ENCODE assay signal across 8 cellular contexts in the genomic region with DNA sequence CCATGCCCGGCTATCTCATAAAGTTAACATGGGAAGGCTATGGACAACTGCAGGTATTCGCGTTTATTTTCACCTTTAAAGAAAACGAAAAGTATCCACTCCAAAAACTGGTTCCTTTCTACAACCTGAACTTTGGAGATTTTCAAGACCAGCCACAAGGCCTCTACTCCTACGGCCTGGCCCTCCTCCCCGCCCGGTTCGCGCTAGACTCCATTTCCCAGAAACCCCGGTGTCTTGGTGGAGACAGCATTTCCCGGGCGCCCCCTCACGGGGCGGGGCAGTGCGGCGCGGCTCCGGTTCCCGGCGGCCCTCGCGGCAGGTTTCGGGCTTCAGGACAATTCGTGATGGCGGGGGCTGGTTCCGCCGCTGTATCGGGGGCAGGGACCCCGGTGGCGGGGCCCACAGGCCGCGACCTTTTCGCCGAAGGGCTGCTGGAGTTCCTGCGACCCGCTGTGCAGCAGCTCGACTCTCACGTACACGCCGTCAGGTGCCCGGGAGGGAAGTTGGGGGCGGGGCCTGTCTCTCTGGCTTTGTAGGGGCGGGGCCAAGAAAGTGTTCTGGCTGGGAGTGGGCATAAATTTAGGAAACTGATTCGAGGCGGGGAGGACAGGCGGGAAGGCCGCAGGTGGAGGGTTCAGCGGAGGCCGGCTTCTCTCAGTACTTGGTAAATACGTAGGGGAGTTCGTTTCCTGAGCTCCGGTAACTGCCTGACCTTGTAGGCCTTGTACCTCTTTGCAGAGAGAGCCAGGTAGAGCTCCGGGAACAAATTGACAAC. TPM values are rescaled to one million over a fixed set of nuclear protein-coding genes. Genes with fewer than 3 reads are reported as not detected.
DNase-seq lines count a peak whose midpoint lies in the region; ATAC-seq and TF ChIP-seq lines count a peak whose summit lies in the region.

A gene with protein sequence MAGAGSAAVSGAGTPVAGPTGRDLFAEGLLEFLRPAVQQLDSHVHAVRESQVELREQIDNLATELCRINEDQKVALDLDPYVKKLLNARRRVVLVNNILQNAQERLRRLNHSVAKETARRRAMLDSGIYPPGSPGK (plus strand): TSS at position 304 of the 775 bp plus-strand sequence. CDS start 41 bp downstream, at position 345.

- H3K4me3 ChIP-seq in BLaER1 treated with 17β-estradiol and CSF1 and Interleukin-3, amounts not matched to agents 10 nM and 100 nM = peak within 1 kb of the TSS; percentile 70 to 96 (median 79)
- H3K4me3 ChIP-seq in coronary artery = peak within 1 kb of the TSS; percentile 78

- peaks cover 17 to 34% (median 28%) of the 10 kb centered on the region in 10 experiments for H3K4me1 ChIP-seq in BLaER1 treated with 17β-estradiol and CSF1 and Interleukin-3, amounts not matched to agents 10 nM and 100 nM

- H3K27ac Mint-ChIP-seq in activated CD4-positive, alpha-beta T cell treated with anti-CD3 and anti-CD28 coated beads, Interleukin-2, amount 10 ng/mL, durations not matched to agents 7 days and 5 days = peak within 1 kb of the TSS; percentile 89

- H3K9ac ChIP-seq in BLaER1 treated with 17β-estradiol and CSF1 and Interleukin-3, amounts not matched to agents 10 nM and 100 nM = peak within 1 kb of the TSS; percentile 81 to 91 (median 89)

- H3K4me2 ChIP-seq in BLaER1 treated with 17β-estradiol and CSF1 and Interleukin-3, amounts not matched to agents 10 nM and 100 nM = peak within 1 kb of the TSS; percentile 88 to 98 (median 95)

- no peaks in the 10 kb centered on the region for H3K9me3 ChIP-seq in BLaER1 treated with 17β-estradiol and CSF1 and Interleukin-3, amounts not matched to agents 10 nM and 100 nM (replicated peaks in 1 of 11)

- ATAC-seq in GM19324 (IDR thresholded peaks at IDR 0.05; ENCODE audit: low FRiP score, unreplicated experiment) (peak; percentile 90), HG03460 (IDR thresholded peaks at IDR 0.05; ENCODE audit: unreplicated experiment) (peak; percentile 92), left lobe of liver (peak; percentile 97)

- peak within 1 kb of the TSS; percentile 92 for H3K4me3 Mint-ChIP-seq in activated CD4-positive, alpha-beta T cell treated with anti-CD3 and anti-CD28 coated beads, Interleukin-2, amount 10 ng/mL, durations not matched to agents 7 days and 5 days

- CTCF ChIA-PET in activated CD4-positive, alpha-beta T cell treated with anti-CD3 and anti-CD28 coated beads, Interleukin-2, amount 10 ng/mL, durations not matched to agents 7 days and 5 days (lab: Charles Lee) = interaction anchor here (0.7 to 1.7 kb wide), 3 partner anchors 9 to 43 kb away, joined by 3 to 6 read pairs (median 4); no protein-coding TSS in a partner anchor

- no peaks in the 10 kb centered on the region for H3K27me3 Mint-ChIP-seq in activated CD4-positive, alpha-beta T cell treated with anti-CD3 and anti-CD28 coated beads, Interleukin-2, amount 10 ng/mL, durations not matched to agents 7 days and 5 days

- peak within 1 kb of the TSS; percentile 79 to 89 (median 84) for H3K27ac ChIP-seq in BLaER1 treated with 17β-estradiol and CSF1 and Interleukin-3, amounts not matched to agents 10 nM and 100 nM
- H3K27ac ChIP-seq in coronary artery = peak within 1 kb of the TSS; percentile 94 to 97

- peaks cover 0 to 41% (median 26%) of the 10 kb centered on the region in 11 experiments; a peak in 16 of 22 replicates for H4K20me1 ChIP-seq in BLaER1 treated with 17β-estradiol and CSF1 and Interleukin-3, amounts not matched to agents 10 nM and 100 nM

- H3K4me1 Mint-ChIP-seq in activated CD4-positive, alpha-beta T cell treated with anti-CD3 and anti-CD28 coated beads, Interleukin-2, amount 10 ng/mL, durations not matched to agents 7 days and 5 days = peaks cover 19% of the 10 kb centered on the region

- no peaks in the 10 kb centered on the region for H3K27me3 ChIP-seq in BLaER1 treated with 17β-estradiol and CSF1 and Interleukin-3, amounts not matched to agents 10 nM and 100 nM

- peaks cover 28% of the 10 kb centered on the region for H3K36me3 Mint-ChIP-seq in activated CD4-positive, alpha-beta T cell treated with anti-CD3 and anti-CD28 coated beads, Interleukin-2, amount 10 ng/mL, durations not matched to agents 7 days and 5 days (ENCODE audit: low read depth)

- POLR2A ChIA-PET in activated CD4-positive, alpha-beta T cell treated with anti-CD3 and anti-CD28 coated beads, Interleukin-2, amount 10 ng/mL, durations not matched to agents 7 days and 5 days (lab: Charles Lee) = interaction anchor here (0.6 to 1.2 kb wide), 2 partner anchors 25 to 557 kb away, joined by 4 to 6 read pairs; partner anchors contain the start of gene CHTOP

- no peaks in the 10 kb centered on the region for H3K9me3 Mint-ChIP-seq in activated CD4-positive, alpha-beta T cell treated with anti-CD3 and anti-CD28 coated beads, Interleukin-2, amount 10 ng/mL, durations not matched to agents 7 days and 5 days

- peak; percentile 92 to 99 for DNase-seq in NCI-H526 (lab: John Stamatoyannopoulos, UW)
- DNase-seq in activated CD4-positive, alpha-beta T cell treated with anti-CD3 and anti-CD28 coated beads, Interleukin-2, amount 10 ng/mL, durations not matched to agents 7 days and 5 days = peak; percentile 93
- DNase-seq in coronary artery (ENCODE audit: low spot score) = peak; percentile 96
- peak; percentile 93 for DNase-seq in left lobe of liver (ENCODE audit: low spot score)
- DNase-seq in stimulated activated CD4-positive, alpha-beta T cell treated with anti-CD3 and anti-CD28 coated beads, Interleukin-2, amount 100 ng/mL, for 4 hours (ENCODE audit: low read depth) = peak; percentile 85

- no peak for TF ChIP-seq CTCF in coronary artery (IDR thresholded peaks at IDR 0.05)

- H3K36me3 ChIP-seq in BLaER1 treated with 17β-estradiol and CSF1 and Interleukin-3, amounts not matched to agents 10 nM and 100 nM = peaks cover 31 to 42% (median 39%) of the 10 kb centered on the region in 11 experiments

RNA-seq across cellular contexts. Expression of the gene that starts here (rescaled TPM):
- total RNA-seq in activated CD4-positive, alpha-beta T cell treated with anti-CD3 and anti-CD28 coated beads, Interleukin-2, amount 10 ng/mL, durations not matched to agents 7 days and 5 days = 10 to 100 TPM; 36.1 to 39.6 TPM
- total RNA-seq in left lobe of liver = 15.1 TPM

Comparison
In these comparisons a context has a peak if more than half of its experiments do, and no peak if none do; other contexts are left out.
1. Peak in every context shown above with its lines: DNase-seq, ATAC-seq, H3K4me3 ChIP-seq and H3K27ac ChIP-seq.